ENCODE assay signal across 1 cellular context in the genomic region with DNA sequence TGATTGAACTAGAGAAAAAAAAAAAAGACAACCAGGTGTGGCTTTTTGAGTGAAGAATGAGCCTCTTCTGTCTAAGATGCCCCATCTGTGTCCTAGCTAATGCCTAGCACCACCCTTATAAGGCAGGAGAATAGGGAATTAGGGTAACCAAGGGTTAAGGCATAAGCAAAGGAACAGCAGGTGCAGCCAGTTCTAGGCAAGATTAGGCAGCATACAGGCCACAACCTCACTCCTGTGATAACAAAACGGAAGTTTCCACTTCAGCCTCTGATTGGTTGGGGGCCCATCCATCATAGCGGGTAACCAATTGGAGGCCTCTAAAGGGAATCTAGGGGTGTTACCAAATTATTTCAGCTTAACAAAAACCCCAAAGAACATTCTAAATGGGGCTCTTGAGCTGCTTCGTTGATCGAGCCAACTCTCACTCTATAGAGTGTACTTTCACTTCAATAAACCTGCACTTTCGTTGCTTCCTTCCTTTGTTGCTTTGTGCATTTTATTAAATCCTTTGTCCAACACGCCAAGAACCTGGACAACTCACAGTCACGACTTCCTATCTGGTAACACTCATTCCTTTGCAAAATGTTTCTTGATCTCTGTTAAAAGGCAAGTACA.
A peak's percentile ranks its signal among the peaks of the same experiment; 100 is the strongest.
TF ChIP-seq lines count a peak whose summit lies in the region.

No MANE protein-coding gene starts in this region.

TF ChIP-seq in GM12878, 131 proteins besides CTCF, POLR2A, EP300 and RAD21 (continued from another document and continues in another):
- TF ChIP-seq ZNF687 (IDR thresholded peaks at IDR 0.05) (no peak; the same call in 1 of the 2 replicates), SRF (IDR thresholded peaks at IDR 0.05; ENCODE audit: low read depth in 2 of 2, low read length in 2 of 2) (no peak), RAD51 (IDR thresholded peaks at IDR 0.05) (no peak), RUNX3 (IDR thresholded peaks at IDR 0.05; ENCODE audit: low read length) (peak; percentile 68), BHLHE40 (IDR thresholded peaks at IDR 0.05; ENCODE audit: borderline replicate concordance in 1 of 2, low read depth in 2 of 2, low read length in 1 of 2) (peak in 1 of 2 experiments; percentile 42; a peak in 1 of 4 replicates), NBN (IDR thresholded peaks at IDR 0.05) (peak; percentile 68; the same call in 1 of the 2 replicates), ZNF384 (IDR thresholded peaks at IDR 0.05; ENCODE audit: borderline replicate concordance, low read depth, low read length) (peak; percentile 6; the same call in 1 of the 2 replicates), KDM1A (IDR thresholded peaks at IDR 0.05; ENCODE audit: borderline replicate concordance) (no peak), PAX8 (IDR thresholded peaks at IDR 0.05) (no peak), CHD1 (IDR thresholded peaks at IDR 0.05; ENCODE audit: low read depth, low read length) (no peak), RB1 (IDR thresholded peaks at IDR 0.05; ENCODE audit: borderline replicate concordance) (no peak), NFIC (IDR thresholded peaks at IDR 0.05; ENCODE audit: low read depth, low read length) (peak; percentile 6; the same call in 1 of the 2 replicates), PML (IDR thresholded peaks at IDR 0.05; ENCODE audit: low read length) (0 out of 2 replicates have a peak, but pooled peaks have one; percentile 44), YY1 (IDR thresholded peaks at IDR 0.05; ENCODE audit: low read depth, low read length) (0 out of 2 replicates have a peak, but pooled peaks have one; percentile 15), MTA3 (IDR thresholded peaks at IDR 0.05; ENCODE audit: borderline replicate concordance, low read length) (no peak; the same call in 1 of the 2 replicates), GABPA (IDR thresholded peaks at IDR 0.05; ENCODE audit: low read depth) (peak; percentile 74), BCL11A (IDR thresholded peaks at IDR 0.05; ENCODE audit: low read depth, low read length) (no peak), CBFB (IDR thresholded peaks at IDR 0.05; ENCODE audit: low read depth) (no peak), MAX (IDR thresholded peaks at IDR 0.05; ENCODE audit: low read depth, low read length) (no peak), ZNF24 (IDR thresholded peaks at IDR 0.05) (no peak), FOXM1 (IDR thresholded peaks at IDR 0.05; ENCODE audit: low read depth, low read length) (peak; percentile 35; the same call in 1 of the 2 replicates), MXI1 (IDR thresholded peaks at IDR 0.05; ENCODE audit: low read depth, low read length) (no peak), HDAC2 (IDR thresholded peaks at IDR 0.05) (no peak), ZNF217 (IDR thresholded peaks at IDR 0.05) (no peak), KAT2A (conservative IDR thresholded peaks at IDR 0.05; ENCODE audit: control insufficient read depth, low read depth, low read length) (no peak), YBX1 (IDR thresholded peaks at IDR 0.05) (no peak), MEF2A (IDR thresholded peaks at IDR 0.05; ENCODE audit: insufficient read depth, low read depth, low read length) (0 out of 2 replicates have a peak, but pooled peaks have one; percentile 51), E4F1 (IDR thresholded peaks at IDR 0.05; ENCODE audit: borderline replicate concordance, partially characterized antibody) (peak; percentile 22), CHD4 (IDR thresholded peaks at IDR 0.05) (no peak), IKZF1 (conservative IDR thresholded peaks at IDR 0.05) (peak; percentile 57), SREBF1 (IDR thresholded peaks at IDR 0.05; ENCODE audit: low read length) (no peak)
- TF ChIP-seq, protein P1, sequence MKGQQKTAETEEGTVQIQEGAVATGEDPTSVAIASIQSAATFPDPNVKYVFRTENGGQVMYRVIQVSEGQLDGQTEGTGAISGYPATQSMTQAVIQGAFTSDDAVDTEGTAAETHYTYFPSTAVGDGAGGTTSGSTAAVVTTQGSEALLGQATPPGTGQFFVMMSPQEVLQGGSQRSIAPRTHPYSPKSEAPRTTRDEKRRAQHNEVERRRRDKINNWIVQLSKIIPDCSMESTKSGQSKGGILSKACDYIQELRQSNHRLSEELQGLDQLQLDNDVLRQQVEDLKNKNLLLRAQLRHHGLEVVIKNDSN (IDR thresholded peaks at IDR 0.05; ENCODE audit: borderline replicate concordance, extremely low read length, insufficient read depth, low read depth, low read length): no peak
- TF ChIP-seq, protein P2, sequence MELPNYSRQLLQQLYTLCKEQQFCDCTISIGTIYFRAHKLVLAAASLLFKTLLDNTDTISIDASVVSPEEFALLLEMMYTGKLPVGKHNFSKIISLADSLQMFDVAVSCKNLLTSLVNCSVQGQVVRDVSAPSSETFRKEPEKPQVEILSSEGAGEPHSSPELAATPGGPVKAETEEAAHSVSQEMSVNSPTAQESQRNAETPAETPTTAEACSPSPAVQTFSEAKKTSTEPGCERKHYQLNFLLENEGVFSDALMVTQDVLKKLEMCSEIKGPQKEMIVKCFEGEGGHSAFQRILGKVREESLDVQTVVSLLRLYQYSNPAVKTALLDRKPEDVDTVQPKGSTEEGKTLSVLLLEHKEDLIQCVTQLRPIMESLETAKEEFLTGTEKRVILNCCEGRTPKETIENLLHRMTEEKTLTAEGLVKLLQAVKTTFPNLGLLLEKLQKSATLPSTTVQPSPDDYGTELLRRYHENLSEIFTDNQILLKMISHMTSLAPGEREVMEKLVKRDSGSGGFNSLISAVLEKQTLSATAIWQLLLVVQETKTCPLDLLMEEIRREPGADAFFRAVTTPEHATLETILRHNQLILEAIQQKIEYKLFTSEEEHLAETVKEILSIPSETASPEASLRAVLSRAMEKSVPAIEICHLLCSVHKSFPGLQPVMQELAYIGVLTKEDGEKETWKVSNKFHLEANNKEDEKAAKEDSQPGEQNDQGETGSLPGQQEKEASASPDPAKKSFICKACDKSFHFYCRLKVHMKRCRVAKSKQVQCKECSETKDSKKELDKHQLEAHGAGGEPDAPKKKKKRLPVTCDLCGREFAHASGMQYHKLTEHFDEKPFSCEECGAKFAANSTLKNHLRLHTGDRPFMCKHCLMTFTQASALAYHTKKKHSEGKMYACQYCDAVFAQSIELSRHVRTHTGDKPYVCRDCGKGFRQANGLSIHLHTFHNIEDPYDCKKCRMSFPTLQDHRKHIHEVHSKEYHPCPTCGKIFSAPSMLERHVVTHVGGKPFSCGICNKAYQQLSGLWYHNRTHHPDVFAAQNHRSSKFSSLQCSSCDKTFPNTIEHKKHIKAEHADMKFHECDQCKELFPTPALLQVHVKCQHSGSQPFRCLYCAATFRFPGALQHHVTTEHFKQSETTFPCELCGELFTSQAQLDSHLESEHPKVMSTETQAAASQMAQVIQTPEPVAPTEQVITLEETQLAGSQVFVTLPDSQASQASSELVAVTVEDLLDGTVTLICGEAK (IDR thresholded peaks at IDR 0.05; ENCODE audit: borderline replicate concordance): peak; percentile 72; the same call in 1 of the 2 replicates
- TF ChIP-seq, protein P3, sequence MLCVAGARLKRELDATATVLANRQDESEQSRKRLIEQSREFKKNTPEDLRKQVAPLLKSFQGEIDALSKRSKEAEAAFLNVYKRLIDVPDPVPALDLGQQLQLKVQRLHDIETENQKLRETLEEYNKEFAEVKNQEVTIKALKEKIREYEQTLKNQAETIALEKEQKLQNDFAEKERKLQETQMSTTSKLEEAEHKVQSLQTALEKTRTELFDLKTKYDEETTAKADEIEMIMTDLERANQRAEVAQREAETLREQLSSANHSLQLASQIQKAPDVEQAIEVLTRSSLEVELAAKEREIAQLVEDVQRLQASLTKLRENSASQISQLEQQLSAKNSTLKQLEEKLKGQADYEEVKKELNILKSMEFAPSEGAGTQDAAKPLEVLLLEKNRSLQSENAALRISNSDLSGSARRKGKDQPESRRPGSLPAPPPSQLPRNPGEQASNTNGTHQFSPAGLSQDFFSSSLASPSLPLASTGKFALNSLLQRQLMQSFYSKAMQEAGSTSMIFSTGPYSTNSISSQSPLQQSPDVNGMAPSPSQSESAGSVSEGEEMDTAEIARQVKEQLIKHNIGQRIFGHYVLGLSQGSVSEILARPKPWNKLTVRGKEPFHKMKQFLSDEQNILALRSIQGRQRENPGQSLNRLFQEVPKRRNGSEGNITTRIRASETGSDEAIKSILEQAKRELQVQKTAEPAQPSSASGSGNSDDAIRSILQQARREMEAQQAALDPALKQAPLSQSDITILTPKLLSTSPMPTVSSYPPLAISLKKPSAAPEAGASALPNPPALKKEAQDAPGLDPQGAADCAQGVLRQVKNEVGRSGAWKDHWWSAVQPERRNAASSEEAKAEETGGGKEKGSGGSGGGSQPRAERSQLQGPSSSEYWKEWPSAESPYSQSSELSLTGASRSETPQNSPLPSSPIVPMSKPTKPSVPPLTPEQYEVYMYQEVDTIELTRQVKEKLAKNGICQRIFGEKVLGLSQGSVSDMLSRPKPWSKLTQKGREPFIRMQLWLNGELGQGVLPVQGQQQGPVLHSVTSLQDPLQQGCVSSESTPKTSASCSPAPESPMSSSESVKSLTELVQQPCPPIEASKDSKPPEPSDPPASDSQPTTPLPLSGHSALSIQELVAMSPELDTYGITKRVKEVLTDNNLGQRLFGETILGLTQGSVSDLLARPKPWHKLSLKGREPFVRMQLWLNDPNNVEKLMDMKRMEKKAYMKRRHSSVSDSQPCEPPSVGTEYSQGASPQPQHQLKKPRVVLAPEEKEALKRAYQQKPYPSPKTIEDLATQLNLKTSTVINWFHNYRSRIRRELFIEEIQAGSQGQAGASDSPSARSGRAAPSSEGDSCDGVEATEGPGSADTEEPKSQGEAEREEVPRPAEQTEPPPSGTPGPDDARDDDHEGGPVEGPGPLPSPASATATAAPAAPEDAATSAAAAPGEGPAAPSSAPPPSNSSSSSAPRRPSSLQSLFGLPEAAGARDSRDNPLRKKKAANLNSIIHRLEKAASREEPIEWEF (IDR thresholded peaks at IDR 0.05; ENCODE audit: insufficient replicate concordance, low read depth, low read length): no peak
- TF ChIP-seq, protein P4, sequence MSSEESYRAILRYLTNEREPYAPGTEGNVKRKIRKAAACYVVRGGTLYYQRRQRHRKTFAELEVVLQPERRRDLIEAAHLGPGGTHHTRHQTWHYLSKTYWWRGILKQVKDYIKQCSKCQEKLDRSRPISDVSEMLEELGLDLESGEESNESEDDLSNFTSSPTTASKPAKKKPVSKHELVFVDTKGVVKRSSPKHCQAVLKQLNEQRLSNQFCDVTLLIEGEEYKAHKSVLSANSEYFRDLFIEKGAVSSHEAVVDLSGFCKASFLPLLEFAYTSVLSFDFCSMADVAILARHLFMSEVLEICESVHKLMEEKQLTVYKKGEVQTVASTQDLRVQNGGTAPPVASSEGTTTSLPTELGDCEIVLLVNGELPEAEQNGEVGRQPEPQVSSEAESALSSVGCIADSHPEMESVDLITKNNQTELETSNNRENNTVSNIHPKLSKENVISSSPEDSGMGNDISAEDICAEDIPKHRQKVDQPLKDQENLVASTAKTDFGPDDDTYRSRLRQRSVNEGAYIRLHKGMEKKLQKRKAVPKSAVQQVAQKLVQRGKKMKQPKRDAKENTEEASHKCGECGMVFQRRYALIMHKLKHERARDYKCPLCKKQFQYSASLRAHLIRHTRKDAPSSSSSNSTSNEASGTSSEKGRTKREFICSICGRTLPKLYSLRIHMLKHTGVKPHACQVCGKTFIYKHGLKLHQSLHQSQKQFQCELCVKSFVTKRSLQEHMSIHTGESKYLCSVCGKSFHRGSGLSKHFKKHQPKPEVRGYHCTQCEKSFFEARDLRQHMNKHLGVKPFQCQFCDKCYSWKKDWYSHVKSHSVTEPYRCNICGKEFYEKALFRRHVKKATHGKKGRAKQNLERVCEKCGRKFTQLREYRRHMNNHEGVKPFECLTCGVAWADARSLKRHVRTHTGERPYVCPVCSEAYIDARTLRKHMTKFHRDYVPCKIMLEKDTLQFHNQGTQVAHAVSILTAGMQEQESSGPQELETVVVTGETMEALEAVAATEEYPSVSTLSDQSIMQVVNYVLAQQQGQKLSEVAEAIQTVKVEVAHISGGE (CRISPR knock-in tag; IDR thresholded peaks at IDR 0.05): no peak
